Comparison of ENCODE assay signal across 21 cellular contexts in the genomic region with DNA sequence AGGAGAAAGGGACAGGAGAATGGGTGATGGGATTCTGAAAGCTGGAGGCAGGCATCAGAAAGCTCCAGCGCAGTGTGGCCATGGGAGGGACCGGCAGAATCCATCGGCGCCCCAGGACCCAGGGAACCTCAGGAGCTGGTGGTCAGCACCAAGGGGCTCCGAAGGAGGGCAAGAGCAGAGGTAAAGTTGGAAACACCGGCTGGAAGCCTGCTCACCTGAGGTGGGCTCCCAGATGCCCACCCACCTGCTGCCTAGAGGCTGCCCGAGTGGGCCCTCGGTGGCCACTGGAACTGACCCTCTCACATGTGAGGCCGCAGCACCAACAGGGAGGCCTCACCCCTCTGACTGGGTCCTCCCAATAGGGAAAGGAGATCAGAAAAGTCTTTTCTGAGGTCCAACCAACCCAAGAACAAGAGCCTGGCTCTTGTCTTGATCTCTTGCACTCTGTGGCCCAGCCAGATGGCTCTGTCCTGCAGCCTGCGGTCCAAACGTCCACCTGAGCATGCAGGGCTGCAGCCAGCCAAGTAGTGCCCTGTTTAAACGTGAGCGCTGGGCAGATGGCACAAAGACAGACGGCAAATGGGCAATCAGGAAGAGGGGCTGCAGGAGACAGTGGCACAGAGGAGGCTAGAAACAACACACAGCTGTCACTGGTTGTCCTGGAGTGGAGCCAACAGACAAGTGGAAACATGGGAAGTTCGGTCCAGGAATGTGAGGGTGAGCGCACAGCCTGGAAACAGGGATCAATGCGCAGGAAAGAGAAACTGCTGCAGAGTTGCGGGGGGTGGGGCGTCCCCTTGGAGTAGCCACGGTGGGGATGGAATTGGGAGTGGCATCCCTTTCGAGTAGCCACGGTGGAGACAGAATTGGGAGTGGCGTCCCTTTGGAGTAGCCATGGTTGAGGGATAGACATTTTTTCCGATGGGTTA. TPM values are rescaled to one million over a fixed set of nuclear protein-coding genes. Genes with fewer than 3 reads are reported as not detected.
A peak's percentile ranks its signal among the peaks of the same experiment; 100 is the strongest.
DNase-seq lines count a peak whose midpoint lies in the region; ATAC-seq and TF ChIP-seq lines count a peak whose summit lies in the region.
"Had no signal": no experiment of that assay in that cellular context is flagged by ENCODE, and none has a peak within 500 bp of the region (broad histone marks: within the 10 kb centered on the region; RNA-seq: fewer than 3 reads in every experiment).

No MANE protein-coding gene starts in this region.

- peaks cover 18% of the 10 kb centered on the region for H3K4me1 Mint-ChIP-seq in MCF 10A (ENCODE audit: insufficient read depth, unreplicated experiment)
- peaks cover 5 to 10% of the 10 kb centered on the region in 2 donors for H3K4me1 Mint-ChIP-seq in effector memory CD8-positive, alpha-beta T cell (ENCODE audit: low read depth in 2 of 2)
- peaks cover 18% of the 10 kb centered on the region for H3K4me1 Mint-ChIP-seq in stimulated activated naive CD8-positive, alpha-beta T cell treated with anti-CD3 and anti-CD28 coated beads, Interleukin-15, amount 100 ng/mL, for 72 hours
- peaks cover 51% of the 10 kb centered on the region for H3K4me1 Mint-ChIP-seq in GM23338

- no peaks in the 10 kb centered on the region for H3K9me3 Mint-ChIP-seq in MCF 10A (ENCODE audit: unreplicated experiment)
- no peaks in the 10 kb centered on the region for H3K9me3 Mint-ChIP-seq in effector memory CD8-positive, alpha-beta T cell
- H3K9me3 Mint-ChIP-seq in stimulated activated naive CD8-positive, alpha-beta T cell treated with anti-CD3 and anti-CD28 coated beads, Interleukin-15, amount 100 ng/mL, for 72 hours = no peaks in the 10 kb centered on the region
- H3K9me3 Mint-ChIP-seq in GM23338 = no peaks in the 10 kb centered on the region
- H3K9me3 Mint-ChIP-seq: WTC11 had no signal

- no peaks in the 10 kb centered on the region for H3K9me3 ChIP-seq in breast epithelium
- H3K9me3 ChIP-seq: HAP-1, MG63, right atrium auricular region, suprapubic skin had no signal

- no peaks in the 10 kb centered on the region for H3F3A ChIP-seq in GM23338 (replicated peaks; ENCODE audit: low read depth)

- no peaks in the 10 kb centered on the region for H4K20me1 ChIP-seq in GM23338 (replicated peaks; ENCODE audit: insufficient read depth)

- H3K27ac Mint-ChIP-seq in MCF 10A (ENCODE audit: low read depth, unreplicated experiment) (peak overlapping the region; percentile 59), GM23338 (no peak overlapping the region; the same call in 1 of the 2 replicates)
- H3K27ac Mint-ChIP-seq in effector memory CD8-positive, alpha-beta T cell = no peak overlapping the region
- peak overlapping the region; percentile 77 to 87 for H3K27ac Mint-ChIP-seq in stimulated activated naive CD8-positive, alpha-beta T cell treated with anti-CD3 and anti-CD28 coated beads, Interleukin-15, amount 100 ng/mL, for 72 hours
- H3K27ac Mint-ChIP-seq: WTC11 had no signal

- H3K4me1 ChIP-seq in breast epithelium (no peaks in the 10 kb centered on the region), GM23338 (ENCODE audit: insufficient read depth) (peaks cover 17% of the 10 kb centered on the region)

- H3K27me3 Mint-ChIP-seq in MCF 10A (ENCODE audit: insufficient read depth, unreplicated experiment) = no peaks in the 10 kb centered on the region
- H3K27me3 Mint-ChIP-seq in effector memory CD8-positive, alpha-beta T cell = no peaks in the 10 kb centered on the region
- no peaks in the 10 kb centered on the region for H3K27me3 Mint-ChIP-seq in stimulated activated naive CD8-positive, alpha-beta T cell treated with anti-CD3 and anti-CD28 coated beads, Interleukin-15, amount 100 ng/mL, for 72 hours
- H3K27me3 Mint-ChIP-seq in GM23338 (ENCODE audit: insufficient read depth, low read depth, poor library complexity) = peaks cover 11% of the 10 kb centered on the region

- H3K4me3 Mint-ChIP-seq in MCF 10A (ENCODE audit: unreplicated experiment) (no peak overlapping the region), GM23338 (no peak overlapping the region)
- peak overlapping the region; percentile 3 to 24 for H3K4me3 Mint-ChIP-seq in effector memory CD8-positive, alpha-beta T cell
- H3K4me3 Mint-ChIP-seq in stimulated activated naive CD8-positive, alpha-beta T cell treated with anti-CD3 and anti-CD28 coated beads, Interleukin-15, amount 100 ng/mL, for 72 hours = no peak overlapping the region
- H3K4me3 Mint-ChIP-seq: WTC11 had no signal

- CTCF ChIA-PET in MCF 10A (lab: Yijun Ruan, JAX) = interaction anchor here (2.0 kb wide), 1 partner anchor 36 kb away, joined by 7 read pairs; no protein-coding TSS in a partner anchor
- CTCF ChIA-PET in RWPE1 (lab: Yijun Ruan, JAX) = interaction anchor here (0.5 to 0.6 kb wide), 2 partner anchors 22 to 25 kb away, joined by 3 to 4 read pairs; no protein-coding TSS in a partner anchor

- H3K36me3 Mint-ChIP-seq in MCF 10A (ENCODE audit: insufficient read depth, unreplicated experiment) (no peaks in the 10 kb centered on the region), GM23338 (ENCODE audit: low read depth) (no peaks in the 10 kb centered on the region)
- peaks cover 6% of the 10 kb centered on the region for H3K36me3 Mint-ChIP-seq in effector memory CD8-positive, alpha-beta T cell (ENCODE audit: insufficient read depth)
- H3K36me3 Mint-ChIP-seq: WTC11 had no signal

- POLR2A ChIA-PET in MCF 10A (lab: Yijun Ruan, JAX) (interaction anchor here (1.3 kb wide), 1 partner anchor 10 kb away, joined by 5 read pairs; no protein-coding TSS in a partner anchor), RWPE1 (lab: Yijun Ruan, JAX; ENCODE audit: low non-redundant PET) (no interaction called here)

- H2AFZ ChIP-seq in GM23338 = no peak overlapping the region

- TF ChIP-seq POLR2A in breast epithelium (IDR thresholded peaks at IDR 0.05) = no peak

- H3K79me2 ChIP-seq in GM23338 (replicated peaks; ENCODE audit: insufficient read depth) = no peaks in the 10 kb centered on the region

- no peaks in the 10 kb centered on the region for H3K27me3 ChIP-seq in breast epithelium
- H3K27me3 ChIP-seq in GM23338 (ENCODE audit: insufficient read depth) = no peaks in the 10 kb centered on the region
- H3K27me3 ChIP-seq: MG63, right atrium auricular region, suprapubic skin had no signal

- H3K4me3 ChIP-seq in breast epithelium (no peak overlapping the region), GM23338 (no peak overlapping the region)
- H3K4me3 ChIP-seq: HAP-1, MG63, right atrium auricular region, suprapubic skin had no signal

- H3K9me2 ChIP-seq in GM23338 (ENCODE audit: insufficient read depth) = no peaks in the 10 kb centered on the region

- intact Hi-C loops in MCF 10A (cut with micrococcal nuclease) = no loop called here
- intact Hi-C loops in breast epithelium (cut with DNase I; ENCODE audit: low total_unique reads) = no loop called here

- ATAC-seq in effector memory CD8-positive, alpha-beta T cell (replicated peaks) = no peak
- no peak for ATAC-seq in stimulated activated naive CD8-positive, alpha-beta T cell treated with anti-CD3 and anti-CD28 coated beads, Interleukin-15, amount 100 ng/mL, for 72 hours
- no peak for ATAC-seq in HG03159 (IDR thresholded peaks at IDR 0.05; ENCODE audit: unreplicated experiment)
- no peak for ATAC-seq in GM23338

- no TSS peak for BruUV-seq in MCF 10A (replicated peaks; lab: Mats Ljungman, UMichigan)

- H3K27ac ChIP-seq in breast epithelium (peak overlapping the region in 1 of 2 donors; percentile 52), RWPE1 (peak overlapping the region; percentile 74), GM23338 (ENCODE audit: low read depth) (no peak overlapping the region)
- H3K27ac ChIP-seq: right atrium auricular region, suprapubic skin had no signal

- H3K4me2 ChIP-seq in GM23338 = no peak overlapping the region

- TF ChIP-seq CTCF in MCF 10A (IDR thresholded peaks at IDR 0.05; ENCODE audit: unreplicated experiment) (no peak), breast epithelium (IDR thresholded peaks at IDR 0.05) (no peak), RWPE1 (conservative IDR thresholded peaks at IDR 0.05; ENCODE audit: low read depth) (no peak), GM23338 (conservative IDR thresholded peaks at IDR 0.05; ENCODE audit: low read depth in 2 of 2) (no peak)

- H3K36me3 ChIP-seq in breast epithelium = no peaks in the 10 kb centered on the region
- H3K36me3 ChIP-seq in GM23338 (ENCODE audit: insufficient read depth) = no peaks in the 10 kb centered on the region
- H3K36me3 ChIP-seq: HAP-1, MG63, right atrium auricular region, suprapubic skin had no signal

- DNase-seq in MCF 10A (ENCODE audit: unreplicated experiment) (no peak), breast epithelium (ENCODE audit: low spot score in 2 of 2) (no peak), RWPE1 (ENCODE audit: low spot score) (peak; percentile 55), GM19240 (ENCODE audit: insufficient read length, low spot score) (no peak), GM23338 (ENCODE audit: low spot score) (no peak)
- no peak for DNase-seq in effector memory CD8-positive, alpha-beta T cell
- DNase-seq in stimulated activated naive CD8-positive, alpha-beta T cell treated with anti-CD3 and anti-CD28 coated beads, Interleukin-15, amount 100 ng/mL, for 72 hours = no peak
- DNase-seq: activated CD8-positive, alpha-beta memory T cell treated with anti-CD3 and anti-CD28 coated beads, Interleukin-2, amount 50 U/mL, for 4 hours; activated naive CD4-positive, alpha-beta T cell treated with Interleukin-2 at 50 U/mL for 16 hours; NCI-H2081; stimulated activated CD4-positive, alpha-beta T cell treated with anti-CD3 and anti-CD28 coated beads, Interleukin-1b, Interleukin-23, amount 100 ng/mL, for 48 hours had no signal

TF ChIP-seq in GM23338, 12 proteins besides CTCF, POLR2A, EP300 and RAD21 (continues in another document):
- TF ChIP-seq EZH2 (IDR thresholded peaks at IDR 0.05; ENCODE audit: low read depth, unreplicated experiment) (no peak), NANOG (IDR thresholded peaks at IDR 0.05; ENCODE audit: borderline replicate concordance) (no peak), ZNF331 (CRISPR knock-in tag; IDR thresholded peaks at IDR 0.05; ENCODE audit: low read depth) (no peak), POLR2AphosphoS5 (IDR thresholded peaks at IDR 0.05; ENCODE audit: low read depth) (no peak)

RNA-seq across cellular contexts. Expression of a gene that starts 10.5 kb away (rescaled TPM):
- total RNA-seq in MCF 10A (2022) (37.2 and 37.5 TPM in 2 replicates), breast epithelium (10 to 100 TPM; 37.6 to 42.4 (median 39.0) TPM)
- 43.5 and 45.1 TPM in 2 replicates for total RNA-seq in GM23338 (2014; rRNA removed; shearing (Covaris generic))
- 5.7 and 6.5 TPM in 2 replicates for polyA plus RNA-seq in GM23338 (2016; fragmentation: Nextera tagmentation; extraction: Ambion mirVana)

RNA-seq across cellular contexts. Expression of a gene that starts 31.4 kb away (rescaled TPM):
- total RNA-seq in MCF 10A (2022) (not detected in 2 replicates), breast epithelium (not detected)
- total RNA-seq in GM23338 (2014; rRNA removed; shearing (Covaris generic)) = not detected in 2 replicates
- polyA plus RNA-seq in GM23338 (2016; fragmentation: Nextera tagmentation; extraction: Ambion mirVana) = not detected in 2 replicates
- total RNA-seq: HT-29, kidney epithelial cell, mesenteric fat pad, right atrium auricular region, suprapubic skin, WTC11 had no signal
- polyA plus RNA-seq: AG04450 had no signal

RNA-seq across cellular contexts. Expression of a gene that starts 37.7 kb away (rescaled TPM):
- total RNA-seq in MCF 10A (2022) (not detected in 2 replicates), breast epithelium (under 1 TPM in 2 of 3 donors, not detected in 1; 0.29 to 0.80 TPM)
- total RNA-seq in GM23338 (2014; rRNA removed; shearing (Covaris generic)) = 8.4 TPM in 2 replicates
- 3.7 and 4.0 TPM in 2 replicates for polyA plus RNA-seq in GM23338 (2016; fragmentation: Nextera tagmentation; extraction: Ambion mirVana)
- total RNA-seq: kidney epithelial cell, suprapubic skin had no signal
- polyA plus RNA-seq: AG04450 had no signal

Comparison
In these comparisons a context has a peak if more than half of its experiments do, and no peak if none do; other contexts are left out.
1. H3K27ac Mint-ChIP-seq: peak in MCF 10A (single experiment) and stimulated activated naive CD8-positive, alpha-beta T cell treated with anti-CD3 and anti-CD28 coated beads, Interleukin-15, amount 100 ng/mL, for 72 hours (2 of 2); none in effector memory CD8-positive, alpha-beta T cell (0 of 2) and GM23338 (single experiment).
2. H3K4me3 Mint-ChIP-seq: peak in effector memory CD8-positive, alpha-beta T cell (2 of 2); none in MCF 10A (single experiment), stimulated activated naive CD8-positive, alpha-beta T cell treated with anti-CD3 and anti-CD28 coated beads, Interleukin-15, amount 100 ng/mL, for 72 hours (0 of 2) and GM23338 (single experiment).